ENCODE assay signal across 14 cellular contexts in the genomic region with DNA sequence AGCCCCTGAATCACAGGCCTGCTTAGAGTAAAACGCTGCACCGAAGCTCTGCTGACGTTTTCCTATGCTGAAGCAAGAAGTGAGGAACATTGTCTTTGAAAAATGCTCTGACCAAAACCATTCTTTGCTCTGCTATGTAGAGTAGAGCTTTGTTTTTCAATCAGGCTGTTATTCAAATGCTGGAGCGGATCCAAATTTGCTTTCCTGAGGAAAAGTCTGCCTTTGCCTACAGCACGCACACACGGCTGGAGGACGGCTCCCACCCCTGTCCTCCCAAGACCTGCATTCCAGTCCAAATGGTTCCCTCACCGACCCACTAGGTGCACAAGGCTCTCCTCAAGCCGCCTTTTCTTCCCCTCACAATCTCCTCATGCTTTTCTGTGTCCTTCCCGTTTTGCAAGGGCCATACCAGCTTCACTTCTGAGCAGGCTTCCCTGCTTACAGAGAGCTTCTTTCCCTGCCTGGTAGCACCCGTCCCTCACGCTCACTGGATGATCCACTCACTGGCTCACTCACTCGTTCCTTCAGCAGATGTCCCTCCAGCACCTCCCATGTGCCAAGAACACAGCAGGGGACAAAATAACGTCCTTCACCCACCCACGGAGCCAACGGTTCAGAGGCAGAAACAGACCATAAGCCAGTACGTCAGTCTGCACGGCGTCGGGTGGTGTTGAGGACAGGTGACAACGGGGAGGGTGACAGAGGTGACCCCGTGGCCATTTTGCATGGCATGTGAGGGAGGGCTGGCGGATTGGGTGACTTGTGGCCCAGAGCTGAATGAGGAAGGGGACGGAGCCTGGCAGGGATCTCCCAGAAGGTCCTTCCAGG.
DNase-seq lines count a peak whose midpoint lies in the region; TF ChIP-seq lines count a peak whose summit lies in the region.
"Had no signal": no experiment of that assay in that cellular context is flagged by ENCODE, and none has a peak within 500 bp of the region (broad histone marks: within the 10 kb centered on the region; RNA-seq: fewer than 3 reads in every experiment).

No MANE protein-coding gene starts in this region.

- H3K27me3 ChIP-seq in thyroid gland: no peaks in the 10 kb centered on the region

- WGBS in thyroid gland, 2 donors: 36 to 48% methylated on average over 24 of the region's 24 CpGs

- peak overlapping the region; percentile 1 for H3K27ac Mint-ChIP-seq in activated CD4-positive, alpha-beta T cell treated with anti-CD3 and anti-CD28 coated beads, Interleukin-2, amount 10 ng/mL, durations not matched to agents 24 days and 14 days

- peaks cover 20 to 43% of the 10 kb centered on the region in 2 donors for H3K4me1 ChIP-seq in thyroid gland

- H3K9me3 ChIP-seq in thyroid gland: no peaks in the 10 kb centered on the region

- H3K4me3 ChIP-seq in thyroid gland (replicated peaks in 1 of 3): no peak overlapping the region

- no peaks in the 10 kb centered on the region for H3K27me3 Mint-ChIP-seq in activated CD4-positive, alpha-beta T cell treated with anti-CD3 and anti-CD28 coated beads, Interleukin-2, amount 10 ng/mL, durations not matched to agents 24 days and 14 days

- no peak for DNase-seq in activated CD4-positive, alpha-beta T cell treated with anti-CD3 and anti-CD28 coated beads, Interleukin-2, amount 10 ng/mL, durations not matched to agents 24 days and 14 days
- no peak for DNase-seq in activated CD4-positive, alpha-beta T cell treated with anti-CD3 and anti-CD28 coated beads for 4 hours
- peak; percentile 94 to 97 for DNase-seq in lung microvascular endothelial cell (ENCODE audit: low read depth in 2 of 2)
- DNase-seq in thyroid gland: peak; percentile 76 to 77
- DNase-seq in RPMI8226: no peak
- no peak for DNase-seq in T-helper 2 cell
- DNase-seq in GDM1 (lab: John Stamatoyannopoulos, UW): no peak
- DNase-seq: DMS153; Karpas-422; NCI-H2081; OCI-M1; stimulated activated CD4-positive, alpha-beta T cell treated with anti-CD3 and anti-CD28 coated beads, Interleukin-1b, Interleukin-23, amount 100 ng/mL, for 48 hours; stimulated activated naive CD4-positive, alpha-beta T cell had no signal

- H3K4me1 Mint-ChIP-seq in activated CD4-positive, alpha-beta T cell treated with anti-CD3 and anti-CD28 coated beads, Interleukin-2, amount 10 ng/mL, durations not matched to agents 24 days and 14 days: peaks cover 65% of the 10 kb centered on the region

- no peak overlapping the region for H3K4me3 Mint-ChIP-seq in activated CD4-positive, alpha-beta T cell treated with anti-CD3 and anti-CD28 coated beads, Interleukin-2, amount 10 ng/mL, durations not matched to agents 24 days and 14 days

- peaks cover 49% of the 10 kb centered on the region for H3K36me3 Mint-ChIP-seq in activated CD4-positive, alpha-beta T cell treated with anti-CD3 and anti-CD28 coated beads, Interleukin-2, amount 10 ng/mL, durations not matched to agents 24 days and 14 days (ENCODE audit: low read depth)

- intact Hi-C loops in activated CD4-positive, alpha-beta T cell treated with anti-CD3 and anti-CD28 coated beads, Interleukin-2, amount 10 ng/mL, durations not matched to agents 24 days and 14 days (cut with micrococcal nuclease): no loop called here
- intact Hi-C loops in thyroid gland (cut with DNase I): no loop called here

- no peak for TF ChIP-seq CTCF in thyroid gland (IDR thresholded peaks at IDR 0.05)

- H3K9me3 Mint-ChIP-seq in activated CD4-positive, alpha-beta T cell treated with anti-CD3 and anti-CD28 coated beads, Interleukin-2, amount 10 ng/mL, durations not matched to agents 24 days and 14 days: peaks cover 4% of the 10 kb centered on the region

- H3K27ac ChIP-seq in cingulate gyrus (ENCODE audit: low read depth, low read length): peak overlapping the region; percentile 3
- H3K27ac ChIP-seq in thyroid gland: peak overlapping the region; percentile 57 to 79 (median 79)

- no peak for TF ChIP-seq POLR2A in thyroid gland (IDR thresholded peaks at IDR 0.05)

- H3K36me3 ChIP-seq in thyroid gland: no peaks in the 10 kb centered on the region

Comparison
In these comparisons a context has a peak if more than half of its experiments do, and no peak if none do; other contexts are left out.
1. DNase-seq: peak in lung microvascular endothelial cell (2 of 2) and thyroid gland (2 of 2); none in activated CD4-positive, alpha-beta T cell treated with anti-CD3 and anti-CD28 coated beads, Interleukin-2, amount 10 ng/mL, durations not matched to agents 24 days and 14 days (single experiment), activated CD4-positive, alpha-beta T cell treated with anti-CD3 and anti-CD28 coated beads for 4 hours (0 of 2), RPMI8226 (single experiment), T-helper 2 cell (0 of 5) and GDM1 (single experiment).